In the genomic region with DNA sequence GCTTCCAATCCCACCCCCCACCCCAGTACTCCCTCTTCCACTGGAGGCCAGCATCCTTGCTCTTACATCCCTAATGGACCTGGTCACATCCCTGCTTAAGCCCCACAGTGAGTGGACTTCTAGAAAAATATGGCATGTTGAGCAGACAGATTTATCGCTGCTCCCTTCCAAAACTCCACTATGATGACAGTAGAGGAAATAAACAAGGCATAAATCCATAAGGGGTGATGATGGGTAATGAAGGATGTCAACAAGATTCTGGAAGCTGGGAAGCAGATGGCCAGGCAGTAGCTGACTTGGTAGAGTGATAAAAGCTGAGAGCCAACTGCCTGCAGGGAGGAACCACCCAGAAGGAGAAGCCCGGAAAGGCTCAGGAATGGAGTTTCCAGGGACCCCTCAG, we compare ENCODE assay signal across 1 cellular context. TPM values are rescaled to one million over a fixed set of nuclear protein-coding genes. Genes with fewer than 3 reads are reported as not detected.
"Had no signal": no experiment of that assay in that cellular context is flagged by ENCODE, and none has a peak within 500 bp of the region (broad histone marks: within the 10 kb centered on the region; RNA-seq: fewer than 3 reads in every experiment).

No MANE protein-coding gene starts in this region.

RNA-seq across cellular contexts. Expression of gene ADAMTS7, which starts 28.9 kb away (rescaled TPM):
- total RNA-seq: mononuclear cell had no signal
